12 cellular contexts compared by ENCODE assay signal in genomic region chr18:8960740-8961657, GRCh38.
DNase-seq lines count a peak whose midpoint lies in the region; ATAC-seq and TF ChIP-seq lines count a peak whose summit lies in the region.
"Had no signal": no experiment of that assay in that cellular context is flagged by ENCODE, and none has a peak within 500 bp of the region (broad histone marks: within the 10 kb centered on the region; RNA-seq: fewer than 3 reads in every experiment).

No MANE protein-coding gene starts in this region.

- H3K27ac ChIP-seq in RWPE1 (peak overlapping the region; percentile 84), fibroblast of lung (ENCODE audit: insufficient read depth, low read length) (peak overlapping the region; percentile 6), osteoblast (ENCODE audit: low read depth, low read length) (peak overlapping the region; percentile 64), Karpas-422 (ENCODE audit: low read length) (no peak overlapping the region)
- H3K27ac ChIP-seq: KMS-11, neural progenitor cell had no signal

- H3K9me3 ChIP-seq in fibroblast of lung (ENCODE audit: control insufficient read depth, insufficient read depth, low read depth, low read length) = no peaks in the 10 kb centered on the region
- no peaks in the 10 kb centered on the region for H3K9me3 ChIP-seq in osteoblast (ENCODE audit: low read depth, low read length)
- H3K9me3 ChIP-seq in Karpas-422 (ENCODE audit: low read length) = no peaks in the 10 kb centered on the region

- TF ChIP-seq CTCF in RWPE1 (conservative IDR thresholded peaks at IDR 0.05; ENCODE audit: low read depth) (no peak), fibroblast of lung (conservative IDR thresholded peaks at IDR 0.05 in 1 of 2, IDR thresholded peaks at IDR 0.05 in 1 of 2; ENCODE audit: low read depth in 1 of 2, low read length in 2 of 2) (no peak), osteoblast (IDR thresholded peaks at IDR 0.05; ENCODE audit: extremely low read depth, low read depth, low read length) (no peak)

- CTCF ChIA-PET in RWPE1 (lab: Yijun Ruan, JAX) = no interaction called here

- peak; percentile 87 for DNase-seq in ELR (ENCODE audit: low read depth)
- DNase-seq in RWPE1 (ENCODE audit: low spot score) = peak; percentile 91
- peak; percentile 76 to 90 for DNase-seq in fibroblast of lung (ENCODE audit: low read depth in 2 of 2)
- peak; percentile 94 for DNase-seq in osteoblast (ENCODE audit: insufficient read length, low spot score, missing footprints)
- DNase-seq in Karpas-422 = no peak
- DNase-seq in activated naive CD4-positive, alpha-beta T cell treated with anti-CD3 and anti-CD28 coated beads, Interleukin-2, amount 50 U/mL, for 16 hours = no peak
- DNase-seq in GM19240 (ENCODE audit: insufficient read length, low spot score) = no peak
- DNase-seq: anterior cingulate cortex, left cardiac atrium had no signal

- H3K36me3 ChIP-seq in fibroblast of lung (ENCODE audit: control insufficient read depth, insufficient read depth, low read length) = no peaks in the 10 kb centered on the region
- no peaks in the 10 kb centered on the region for H3K36me3 ChIP-seq in osteoblast (ENCODE audit: insufficient read depth, low read length)
- H3K36me3 ChIP-seq in Karpas-422 (ENCODE audit: insufficient read depth, low read length) = no peaks in the 10 kb centered on the region
- H3K36me3 ChIP-seq: neural progenitor cell had no signal

- H3K4me3 ChIP-seq in fibroblast of lung (replicated peaks in 1 of 4; ENCODE audit: control extremely low read depth in 1 of 4, insufficient read depth in 1 of 4, low read depth in 3 of 4, low read length in 4 of 4) (no peak overlapping the region), osteoblast (ENCODE audit: insufficient read depth, low read length) (no peak overlapping the region), Karpas-422 (ENCODE audit: low read length) (no peak overlapping the region)
- H3K4me3 ChIP-seq: neural progenitor cell had no signal

- ATAC-seq in HG03442 (IDR thresholded peaks at IDR 0.05; ENCODE audit: unreplicated experiment) = no peak

- peaks cover 5% of the 10 kb centered on the region for H3K4me1 ChIP-seq in fibroblast of lung (ENCODE audit: control insufficient read depth, extremely low read depth, insufficient read depth, low read length)
- peaks cover 12% of the 10 kb centered on the region for H3K4me1 ChIP-seq in osteoblast (ENCODE audit: insufficient read depth, low read length)
- H3K4me1 ChIP-seq in Karpas-422 (ENCODE audit: low read length) = no peaks in the 10 kb centered on the region

- H3K27me3 ChIP-seq in fibroblast of lung (ENCODE audit: control insufficient read depth, insufficient read depth, low read length) (no peaks in the 10 kb centered on the region), osteoblast (ENCODE audit: insufficient read depth, low read length) (no peaks in the 10 kb centered on the region), Karpas-422 (ENCODE audit: low read length) (no peaks in the 10 kb centered on the region)
- H3K27me3 ChIP-seq: neural progenitor cell had no signal

- H3K9ac ChIP-seq in fibroblast of lung (ENCODE audit: insufficient read depth, low read length) (no peak overlapping the region), Karpas-422 (ENCODE audit: low read length) (no peak overlapping the region)
- H3K9ac ChIP-seq: KMS-11, neural progenitor cell had no signal

- H3K4me2 ChIP-seq in fibroblast of lung (ENCODE audit: extremely low read depth, insufficient read depth, low read length) = no peak overlapping the region
- peak overlapping the region; percentile 59 for H3K4me2 ChIP-seq in osteoblast (ENCODE audit: insufficient read depth, low read length)
- H3K4me2 ChIP-seq in Karpas-422 (ENCODE audit: low read depth, low read length, poor library complexity, severe bottlenecking) = no peak overlapping the region
- H3K4me2 ChIP-seq: KMS-11, neural progenitor cell had no signal

- H3K79me2 ChIP-seq in fibroblast of lung (ENCODE audit: control insufficient read depth, insufficient read depth, low read length) = no peaks in the 10 kb centered on the region
- no peaks in the 10 kb centered on the region for H3K79me2 ChIP-seq in osteoblast (ENCODE audit: insufficient read depth, low read length)
- no peaks in the 10 kb centered on the region for H3K79me2 ChIP-seq in Karpas-422 (ENCODE audit: low read length)

- H4K20me1 ChIP-seq in fibroblast of lung (ENCODE audit: control insufficient read depth, extremely low read depth, insufficient read depth, low read length) = no peaks in the 10 kb centered on the region
- H4K20me1 ChIP-seq in osteoblast (ENCODE audit: insufficient read depth, low read length) = no peaks in the 10 kb centered on the region
- no peaks in the 10 kb centered on the region for H4K20me1 ChIP-seq in Karpas-422 (ENCODE audit: insufficient read depth, low read depth, low read length)

- POLR2A ChIA-PET in RWPE1 (lab: Yijun Ruan, JAX; ENCODE audit: low non-redundant PET) = no interaction called here

- H2AFZ ChIP-seq in fibroblast of lung (ENCODE audit: low read length) (no peak overlapping the region), osteoblast (ENCODE audit: low read length) (peak overlapping the region; percentile 69), Karpas-422 (ENCODE audit: low read length) (no peak overlapping the region)
- H2AFZ ChIP-seq: neural progenitor cell had no signal

- no peaks in the 10 kb centered on the region for H3K9me2 ChIP-seq in Karpas-422 (replicated peaks; ENCODE audit: insufficient read depth, low read length)

Comparison
In these comparisons a context has a peak if more than half of its experiments do, and no peak if none do; other contexts are left out.
1. DNase-seq: peak in ELR (single experiment), RWPE1 (single experiment), fibroblast of lung (2 of 2) and osteoblast (single experiment); none in Karpas-422 (single experiment), activated naive CD4-positive, alpha-beta T cell treated with anti-CD3 and anti-CD28 coated beads, Interleukin-2, amount 50 U/mL, for 16 hours (single experiment) and GM19240 (single experiment).